22 cellular contexts compared by ENCODE assay signal in the genomic region with DNA sequence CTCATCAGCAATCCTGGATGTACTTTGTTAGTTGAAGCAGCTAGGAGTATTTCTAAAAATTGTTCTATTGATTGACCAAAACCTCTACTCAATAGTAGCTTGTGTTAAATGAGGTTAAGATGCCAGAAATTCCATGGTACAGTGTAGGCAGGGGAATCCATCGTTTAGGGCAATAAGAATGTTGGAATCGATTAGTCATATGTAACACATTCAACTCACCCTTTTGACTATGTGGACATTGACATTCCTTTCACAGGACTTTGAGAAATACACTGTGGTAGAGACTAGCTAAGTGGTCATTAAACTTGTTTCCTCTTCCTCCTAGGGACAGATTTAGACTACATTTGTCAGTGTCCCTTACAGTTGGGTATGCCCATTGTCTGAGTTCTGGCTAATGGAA. TPM values are rescaled to one million over a fixed set of nuclear protein-coding genes. Genes with fewer than 3 reads are reported as not detected.
A peak's percentile ranks its signal among the peaks of the same experiment; 100 is the strongest.
DNase-seq lines count a peak whose midpoint lies in the region; ATAC-seq and TF ChIP-seq lines count a peak whose summit lies in the region.
"Had no signal": no experiment of that assay in that cellular context is flagged by ENCODE, and none has a peak within 500 bp of the region (broad histone marks: within the 10 kb centered on the region; RNA-seq: fewer than 3 reads in every experiment).

No MANE protein-coding gene starts in this region.

- H3K36me3 Mint-ChIP-seq in endodermal cell (ENCODE audit: low read depth): peaks cover 2% of the 10 kb centered on the region
- H3K36me3 Mint-ChIP-seq in CD8-positive, alpha-beta T cell: no peaks in the 10 kb centered on the region

- H3K27ac Mint-ChIP-seq in endodermal cell: no peak overlapping the region
- no peak overlapping the region for H3K27ac Mint-ChIP-seq in CD8-positive, alpha-beta T cell
- H3K27ac Mint-ChIP-seq: T-helper 2 cell treated with Interferon-gamma antibody and Interleukin-4, amounts not matched to agents 5 μg/mL and 100 μg/mL, for 36 hours had no signal

- H3K36me3 ChIP-seq in brain microvascular endothelial cell (replicated peaks) (peaks cover 3% of the 10 kb centered on the region), endodermal cell (ENCODE audit: control insufficient read depth, insufficient read depth, low read length) (no peaks in the 10 kb centered on the region)
- no peaks in the 10 kb centered on the region for H3K36me3 ChIP-seq in CD8-positive, alpha-beta T cell (ENCODE audit: insufficient read depth, low read length)
- H3K36me3 ChIP-seq: breast epithelium, gastroesophageal sphincter, right lobe of liver, thoracic aorta had no signal

- H3K4me1 ChIP-seq in endodermal cell (ENCODE audit: control insufficient read depth, insufficient read depth, low read length): peaks cover 4% of the 10 kb centered on the region
- H3K4me1 ChIP-seq in CD8-positive, alpha-beta T cell (ENCODE audit: insufficient read depth, low read length): no peaks in the 10 kb centered on the region
- H3K4me1 ChIP-seq: A549, breast epithelium, gastroesophageal sphincter, right lobe of liver had no signal

- POLR2A ChIA-PET in CD8-positive, alpha-beta T cell (lab: Charles Lee): no interaction called here

- DNase-seq in ACHN: peak; percentile 39
- DNase-seq in HS-27A (ENCODE audit: low read depth): peak; percentile 33
- peak; percentile 22 for DNase-seq in brain microvascular endothelial cell
- DNase-seq in kidney glomerular epithelial cell (lab: John Stamatoyannopoulos, UW): peak; percentile 12
- DNase-seq in globus pallidus (ENCODE audit: low spot score): no peak
- DNase-seq in sciatic nerve (ENCODE audit: low spot score): no peak
- DNase-seq in endodermal cell: no peak
- no peak for DNase-seq in CD8-positive, alpha-beta T cell
- DNase-seq: activated CD4-positive, alpha-beta T cell treated with anti-CD3 and anti-CD28 coated beads for 1 hour; activated gamma-delta T cell treated with Interleukin-2 at 50 U/mL for 16 hours; NCI-H1436; NCI-H345; right lobe of liver; SHP77; stimulated activated CD4-positive, alpha-beta T cell treated with anti-CD3 and anti-CD28 coated beads, Interleukin-4, amount 100 ng/mL, for 1 hour; stimulated activated CD8-positive, alpha-beta memory T cell treated with anti-CD3 and anti-CD28 coated beads, Interleukin-4, amount 100 ng/mL, for 48 hours had no signal

- TF ChIP-seq CTCF in brain microvascular endothelial cell (IDR thresholded peaks at IDR 0.05; ENCODE audit: low read depth, low read length, missing control alignments) (no peak), endodermal cell (conservative IDR thresholded peaks at IDR 0.05) (no peak)
- TF ChIP-seq CTCF in CD8-positive, alpha-beta T cell (IDR thresholded peaks at IDR 0.05): no peak

- in situ Hi-C loops in ACHN (cut with HindIII; ENCODE audit: low pct_ligation_motif_present, low pct_unique_long_range_greater_than_20kb, low sequenced_read_pairs): no loop called here
- in situ Hi-C loops in brain microvascular endothelial cell (cut with HindIII; ENCODE audit: low pct_ligation_motif_present, low sequenced_read_pairs): no loop called here

- H3K9ac ChIP-seq in endodermal cell (ENCODE audit: extremely low read depth, low read length, poor library complexity, severe bottlenecking): no peak overlapping the region

- no peak overlapping the region for H3K27ac ChIP-seq in brain microvascular endothelial cell
- no peak overlapping the region for H3K27ac ChIP-seq in endodermal cell (ENCODE audit: low read depth, low read length)
- no peak overlapping the region for H3K27ac ChIP-seq in CD8-positive, alpha-beta T cell (ENCODE audit: low read depth, low read length)
- H3K27ac ChIP-seq: A549, breast epithelium, gastroesophageal sphincter, HL-60, right lobe of liver, thoracic aorta had no signal

- CTCF ChIA-PET in CD8-positive, alpha-beta T cell (lab: Charles Lee): no interaction called here

- H3K9me3 Mint-ChIP-seq in endodermal cell: peaks cover 50% of the 10 kb centered on the region
- H3K9me3 Mint-ChIP-seq in CD8-positive, alpha-beta T cell: no peaks in the 10 kb centered on the region
- H3K9me3 Mint-ChIP-seq: T-helper 2 cell treated with Interferon-gamma antibody and Interleukin-4, amounts not matched to agents 5 μg/mL and 100 μg/mL, for 36 hours had no signal

- WGBS in endodermal cell (ENCODE audit: insufficient coverage in 1 of 2, insufficient read length in 1 of 2), 2 experiments: 67% methylated on average over 1 of the region's 2 CpGs; no CpG with 5 or more reads in 1 of the 2 experiments

- no peak for ATAC-seq in sciatic nerve
- no peak for ATAC-seq in CD8-positive, alpha-beta T cell
- ATAC-seq: A549, gastroesophageal sphincter, right lobe of liver had no signal

- no peaks in the 10 kb centered on the region for H3K27me3 Mint-ChIP-seq in endodermal cell (ENCODE audit: insufficient read depth)
- H3K27me3 Mint-ChIP-seq in CD8-positive, alpha-beta T cell (ENCODE audit: low read depth): no peaks in the 10 kb centered on the region

- H3K27me3 ChIP-seq in brain microvascular endothelial cell (replicated peaks): no peaks in the 10 kb centered on the region
- H3K27me3 ChIP-seq in endodermal cell (ENCODE audit: control insufficient read depth, insufficient read depth, low read length, poor library complexity, severe bottlenecking): no peaks in the 10 kb centered on the region
- H3K27me3 ChIP-seq in CD8-positive, alpha-beta T cell (ENCODE audit: insufficient read depth, low read length): no peaks in the 10 kb centered on the region
- H3K27me3 ChIP-seq: breast epithelium, gastroesophageal sphincter, right lobe of liver had no signal

- no peak overlapping the region for H3K4me3 Mint-ChIP-seq in endodermal cell
- no peak overlapping the region for H3K4me3 Mint-ChIP-seq in CD8-positive, alpha-beta T cell
- H3K4me3 Mint-ChIP-seq: T-helper 2 cell treated with Interferon-gamma antibody and Interleukin-4, amounts not matched to agents 5 μg/mL and 100 μg/mL, for 36 hours had no signal

- no peaks in the 10 kb centered on the region for H3K9me3 ChIP-seq in endodermal cell (ENCODE audit: control insufficient read depth, low read length)
- H3K9me3 ChIP-seq in CD8-positive, alpha-beta T cell (ENCODE audit: low read length): no peaks in the 10 kb centered on the region
- H3K9me3 ChIP-seq: A549, gastroesophageal sphincter, right lobe of liver, thoracic aorta had no signal

- intact Hi-C loops in sciatic nerve (cut with DNase I): no loop called here
- intact Hi-C loops in CD8-positive, alpha-beta T cell (cut with DNase I, micrococcal nuclease): no loop called here

- H3K4me1 Mint-ChIP-seq in endodermal cell: peaks cover 8% of the 10 kb centered on the region
- no peaks in the 10 kb centered on the region for H3K4me1 Mint-ChIP-seq in CD8-positive, alpha-beta T cell (ENCODE audit: low read depth)

- H3K4me3 ChIP-seq in brain microvascular endothelial cell (ENCODE audit: low read depth, low read length) (no peak overlapping the region), endodermal cell (ENCODE audit: low read length) (no peak overlapping the region)
- no peak overlapping the region for H3K4me3 ChIP-seq in CD8-positive, alpha-beta T cell (ENCODE audit: low read depth, low read length)
- H3K4me3 ChIP-seq: A549, breast epithelium, gastroesophageal sphincter, right lobe of liver, thoracic aorta had no signal

RNA-seq across cellular contexts. Expression of gene KDM5C, which starts 40.2 kb away (rescaled TPM):
- total RNA-seq in sciatic nerve (108 TPM), endodermal cell (100 to 1,000 TPM in 1 of 2 donors, 10 to 100 TPM in 1; 95.9 to 101 TPM)
- 57.9 TPM for polyA plus RNA-seq in endodermal cell (2013, experiment 1 of 2)
- polyA plus RNA-seq in endodermal cell (2013, experiment 2 of 2): 55.9 TPM
- 100 to 1,000 TPM; 276 to 295 TPM for total RNA-seq in CD8-positive, alpha-beta T cell

Comparison
In these comparisons a context has a peak if more than half of its experiments do, and no peak if none do; other contexts are left out.
1. DNase-seq: peak in ACHN (single experiment), HS-27A (single experiment), brain microvascular endothelial cell (single experiment) and kidney glomerular epithelial cell (single experiment); none in globus pallidus (single experiment), sciatic nerve (single experiment), endodermal cell (single experiment) and CD8-positive, alpha-beta T cell (0 of 7).